Comparison of ENCODE assay signal across 21 cellular contexts in the genomic region with DNA sequence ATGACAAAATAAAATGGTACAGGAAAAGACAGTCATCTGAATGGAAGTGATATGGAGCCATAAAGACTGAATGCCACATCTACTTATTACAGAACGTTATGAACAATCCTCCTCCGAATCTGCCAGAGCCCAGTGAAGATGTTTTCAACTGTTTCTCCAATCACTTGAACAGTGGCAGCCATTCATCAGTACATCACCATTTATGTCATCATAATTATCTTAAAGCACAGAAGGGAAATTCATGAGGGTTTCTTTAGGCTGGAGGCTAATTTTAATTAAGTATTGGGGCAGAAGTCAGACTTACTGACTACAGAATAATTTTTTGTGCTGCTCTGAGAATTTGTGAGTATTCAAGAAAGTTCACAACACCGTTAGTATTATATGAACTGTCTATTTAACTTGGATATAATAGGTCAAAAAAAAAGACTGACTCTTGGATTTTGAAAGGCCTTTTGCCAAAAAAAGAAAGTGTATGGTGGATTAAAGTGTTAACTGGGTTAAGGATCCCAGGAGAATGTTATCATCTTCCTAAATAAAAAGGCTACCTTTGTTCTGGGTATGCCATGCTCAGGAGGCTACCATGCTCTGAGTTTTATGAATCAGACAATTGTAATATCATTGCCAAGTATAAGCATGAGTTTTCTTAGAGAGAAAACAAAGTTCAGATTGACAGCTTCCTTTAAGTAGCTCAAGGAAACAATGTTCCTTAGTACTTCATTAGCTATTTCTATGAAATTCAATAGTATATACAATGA. TPM values are rescaled to one million over a fixed set of nuclear protein-coding genes. Genes with fewer than 3 reads are reported as not detected.
"Had no signal": no experiment of that assay in that cellular context is flagged by ENCODE, and none has a peak within 500 bp of the region (broad histone marks: within the 10 kb centered on the region; RNA-seq: fewer than 3 reads in every experiment).

No MANE protein-coding gene starts in this region.

- H3K9me3 ChIP-seq: sigmoid colon, transverse colon had no signal

- H3K9me3 Mint-ChIP-seq: activated B cell treated with CpG ODN at 0.5 μM for 24 hours; activated CD4-positive, alpha-beta memory T cell treated with anti-CD3 and anti-CD28 coated beads for 36 hours; activated naive CD8-positive, alpha-beta T cell treated with anti-CD3 and anti-CD28 coated beads, Interleukin-2, amount 10 ng/mL, durations not matched to agents 7 days and 5 days; memory B cell; nephron; stimulated activated memory B cell treated with anti-CD40 and anti-IgM and Interleukin-4, amounts not matched to agents 10 μg/mL and 1 μg/mL and 100 μg/mL, for 72 hours had no signal

- H3K36me3 Mint-ChIP-seq: activated CD4-positive, alpha-beta memory T cell treated with anti-CD3 and anti-CD28 coated beads for 36 hours; activated naive CD8-positive, alpha-beta T cell treated with anti-CD3 and anti-CD28 coated beads, Interleukin-2, amount 10 ng/mL, durations not matched to agents 7 days and 5 days; memory B cell; stimulated activated memory B cell treated with anti-CD40 and anti-IgM and Interleukin-4, amounts not matched to agents 10 μg/mL and 1 μg/mL and 100 μg/mL, for 72 hours had no signal

- H3K4me3 Mint-ChIP-seq: activated CD4-positive, alpha-beta memory T cell treated with anti-CD3 and anti-CD28 coated beads for 36 hours; activated naive CD8-positive, alpha-beta T cell treated with anti-CD3 and anti-CD28 coated beads, Interleukin-2, amount 10 ng/mL, durations not matched to agents 7 days and 5 days; nephron; stimulated activated memory B cell treated with anti-CD40 and anti-IgM and Interleukin-4, amounts not matched to agents 10 μg/mL and 1 μg/mL and 100 μg/mL, for 72 hours had no signal

- H3K4me1 ChIP-seq: stomach, transverse colon had no signal

- H3K4me3 ChIP-seq: sigmoid colon, smooth muscle cell, stomach, transverse colon had no signal

- ATAC-seq: left colon had no signal

- H3K27me3 ChIP-seq: sigmoid colon, stomach, transverse colon had no signal

- H3K4me1 Mint-ChIP-seq: activated naive CD8-positive, alpha-beta T cell treated with anti-CD3 and anti-CD28 coated beads, Interleukin-2, amount 10 ng/mL, durations not matched to agents 7 days and 5 days; nephron had no signal

- H3K27me3 Mint-ChIP-seq: activated B cell treated with CpG ODN at 0.5 μM for 24 hours; activated CD4-positive, alpha-beta memory T cell treated with anti-CD3 and anti-CD28 coated beads for 36 hours; stimulated activated memory B cell treated with anti-CD40 and anti-IgM and Interleukin-4, amounts not matched to agents 10 μg/mL and 1 μg/mL and 100 μg/mL, for 72 hours had no signal

- DNase-seq: activated B cell treated with CpG ODN at 0.5 μM for 24 hours; activated CD4-positive, alpha-beta memory T cell treated with anti-CD3 and anti-CD28 coated beads for 36 hours; activated CD4-positive, alpha-beta T cell treated with anti-CD3 and anti-CD28 coated beads for 4 hours; activated naive CD4-positive, alpha-beta T cell treated with Interleukin-2 at 50 U/mL for 16 hours; activated naive CD8-positive, alpha-beta T cell treated with anti-CD3 and anti-CD28 coated beads, Interleukin-2, amount 10 ng/mL, durations not matched to agents 7 days and 5 days; activated T-cell treated with anti-CD3 and anti-CD28 coated beads, Interleukin-2, amount 50 U/mL, for 48 hours; amniotic stem cell; left colon; occipital lobe; sigmoid colon; stimulated activated CD4-positive, alpha-beta T cell treated with anti-CD3 and anti-CD28 coated beads, Interleukin-15, amount 100 ng/mL, for 24 hours; stomach; transverse colon had no signal

- H3K27ac Mint-ChIP-seq: activated B cell treated with CpG ODN at 0.5 μM for 24 hours; activated CD4-positive, alpha-beta memory T cell treated with anti-CD3 and anti-CD28 coated beads for 36 hours; activated naive CD8-positive, alpha-beta T cell treated with anti-CD3 and anti-CD28 coated beads, Interleukin-2, amount 10 ng/mL, durations not matched to agents 7 days and 5 days; memory B cell; nephron; stimulated activated memory B cell treated with anti-CD40 and anti-IgM and Interleukin-4, amounts not matched to agents 10 μg/mL and 1 μg/mL and 100 μg/mL, for 72 hours had no signal

- H3K4me2 ChIP-seq: smooth muscle cell had no signal

- H3K36me3 ChIP-seq: sigmoid colon, stomach, transverse colon had no signal

- H3K27ac ChIP-seq: sigmoid colon, stomach, transverse colon had no signal

RNA-seq across cellular contexts. Expression of a gene that starts 40.1 kb away (rescaled TPM):
- total RNA-seq: activated B cell treated with CpG ODN at 0.5 μM for 24 hours; activated CD4-positive, alpha-beta memory T cell treated with anti-CD3 and anti-CD28 coated beads for 36 hours; activated naive CD8-positive, alpha-beta T cell treated with anti-CD3 and anti-CD28 coated beads, Interleukin-2, amount 10 ng/mL, durations not matched to agents 7 days and 5 days; bronchial epithelial cell; epithelial cell of proximal tubule; fibroblast of villous mesenchyme had no signal
- polyA plus RNA-seq: keratinocyte had no signal
